ENCODE assay signal across 1 cellular context in genomic region chr11:20023082-20023426, GRCh38.
TF ChIP-seq lines count a peak whose summit lies in the region.

No MANE protein-coding gene starts in this region.

TF ChIP-seq in HepG2, 621 proteins besides CTCF, POLR2A, EP300 and RAD21 (continued from another document):
- TF ChIP-seq ZNF609 (CRISPR knock-in tag; IDR thresholded peaks at IDR 0.05; ENCODE audit: borderline replicate concordance) (no peak), ZBTB4 (CRISPR knock-in tag; IDR thresholded peaks at IDR 0.05; ENCODE audit: borderline replicate concordance) (no peak), TAF1 (CRISPR knock-in tag; IDR thresholded peaks at IDR 0.05) (0 out of 2 replicates have a peak, but pooled peaks have one; percentile 7), HOMEZ (CRISPR knock-in tag; IDR thresholded peaks at IDR 0.05; ENCODE audit: low read depth) (no peak), PBX2 (CRISPR knock-in tag; IDR thresholded peaks at IDR 0.05) (no peak), IRF2 (CRISPR knock-in tag; IDR thresholded peaks at IDR 0.05) (0 out of 2 replicates have a peak, but pooled peaks have one; percentile 4), FOSL2 (CRISPR knock-in tag; IDR thresholded peaks at IDR 0.05) (no peak), HHEX (CRISPR knock-in tag; IDR thresholded peaks at IDR 0.05) (no peak), ZNF547 (CRISPR knock-in tag; IDR thresholded peaks at IDR 0.05) (0 out of 2 replicates have a peak, but pooled peaks have one; percentile 12), RARG (CRISPR knock-in tag; IDR thresholded peaks at IDR 0.05; ENCODE audit: low read depth) (no peak), IRF1 (CRISPR knock-in tag; IDR thresholded peaks at IDR 0.05; ENCODE audit: low read depth) (no peak), TBP (CRISPR knock-in tag; IDR thresholded peaks at IDR 0.05) (no peak), MZF1 (CRISPR knock-in tag; IDR thresholded peaks at IDR 0.05; ENCODE audit: borderline replicate concordance) (no peak), PREB (CRISPR knock-in tag; IDR thresholded peaks at IDR 0.05) (no peak), ZNF644 (CRISPR knock-in tag; IDR thresholded peaks at IDR 0.05; ENCODE audit: low read depth) (no peak), PHF21A (CRISPR knock-in tag; IDR thresholded peaks at IDR 0.05) (no peak), SNRNP70 (IDR thresholded peaks at IDR 0.05; ENCODE audit: low read depth, low read length) (no peak), NR2F2 (IDR thresholded peaks at IDR 0.05; ENCODE audit: borderline replicate concordance, low read depth) (no peak), NFYC (CRISPR knock-in tag; IDR thresholded peaks at IDR 0.05) (no peak), ZMAT3 (CRISPR knock-in tag; conservative IDR thresholded peaks at IDR 0.05) (no peak), ZNF383 (CRISPR knock-in tag; IDR thresholded peaks at IDR 0.05; ENCODE audit: borderline replicate concordance) (no peak), RXRB (CRISPR knock-in tag; IDR thresholded peaks at IDR 0.05; ENCODE audit: borderline replicate concordance) (0 out of 2 replicates have a peak, but pooled peaks have one; percentile 0), KDM5B (CRISPR knock-in tag; IDR thresholded peaks at IDR 0.05; ENCODE audit: borderline replicate concordance) (0 out of 2 replicates have a peak, but pooled peaks have one; percentile 5), ZFX (CRISPR knock-in tag; IDR thresholded peaks at IDR 0.05; ENCODE audit: low read depth) (peak; percentile 10; the same call in 1 of the 2 replicates), POGK (CRISPR knock-in tag; conservative IDR thresholded peaks at IDR 0.05) (no peak), ZNF430 (CRISPR knock-in tag; IDR thresholded peaks at IDR 0.05) (no peak), ZNF746 (CRISPR knock-in tag; IDR thresholded peaks at IDR 0.05) (no peak), HNF4A (CRISPR knock-in tag; IDR thresholded peaks at IDR 0.05) (no peak), SNAPC4 (CRISPR knock-in tag; IDR thresholded peaks at IDR 0.05) (0 out of 2 replicates have a peak, but pooled peaks have one; percentile 18), ATM (IDR thresholded peaks at IDR 0.05; ENCODE audit: borderline replicate concordance) (no peak), ZNF713 (CRISPR knock-in tag; IDR thresholded peaks at IDR 0.05) (no peak), POLR2G (IDR thresholded peaks at IDR 0.05; ENCODE audit: low read depth, low read length) (0 out of 2 replicates have a peak, but pooled peaks have one; percentile 3)
